12 cellular contexts compared by ENCODE assay signal in genomic region chr6:79040083-79040482, GRCh38. TPM values are rescaled to one million over a fixed set of nuclear protein-coding genes. Genes with fewer than 3 reads are reported as not detected.
DNase-seq lines count a peak whose midpoint lies in the region; ATAC-seq, FAIRE-seq and TF ChIP-seq lines count a peak whose summit lies in the region.
"Had no signal": no experiment of that assay in that cellular context is flagged by ENCODE, and none has a peak within 500 bp of the region (broad histone marks: within the 10 kb centered on the region; RNA-seq: fewer than 3 reads in every experiment).

No MANE protein-coding gene starts in this region.

- no peaks in the 10 kb centered on the region for H3K4me1 ChIP-seq in right lobe of liver
- no peaks in the 10 kb centered on the region for H3K4me1 ChIP-seq in hepatocyte (ENCODE audit: insufficient read depth)

- no peaks in the 10 kb centered on the region for H3K9me2 ChIP-seq in hepatocyte (replicated peaks; ENCODE audit: insufficient read depth)

- TF ChIP-seq CTCF in right lobe of liver (IDR thresholded peaks at IDR 0.05) (no peak), hepatocyte (IDR thresholded peaks at IDR 0.05; ENCODE audit: poor library complexity) (no peak)

- intact Hi-C loops in right lobe of liver (cut with DNase I) = no loop called here

- TF ChIP-seq POLR2A in right lobe of liver (IDR thresholded peaks at IDR 0.05) = no peak

- H3K4me2 ChIP-seq in hepatocyte = no peak overlapping the region

- H4K20me1 ChIP-seq in hepatocyte (ENCODE audit: insufficient read depth, poor library complexity, severe bottlenecking) = no peaks in the 10 kb centered on the region

- H3K27ac ChIP-seq in right lobe of liver (no peak overlapping the region), hepatocyte (no peak overlapping the region)

- H3K36me3 ChIP-seq in right lobe of liver (peaks cover 0 to 5% (median 0%) of the 10 kb centered on the region in 4 donors), hepatocyte (replicated peaks; ENCODE audit: insufficient read depth, low read depth) (no peaks in the 10 kb centered on the region)

- H3K79me2 ChIP-seq in hepatocyte = peaks cover 56% of the 10 kb centered on the region

- no peak for DNase-seq in activated CD4-positive, CD25-positive, alpha-beta regulatory T cell treated with anti-CD3 and anti-CD28 coated beads, Interleukin-2, amount 50 U/mL, for 72 hours
- peak; percentile 11 for DNase-seq in myocyte (ENCODE audit: low read depth)
- no peak for DNase-seq in right lobe of liver
- DNase-seq in urothelium cell line (ENCODE audit: low spot score) = no peak
- no peak for DNase-seq in hepatocyte (ENCODE audit: low spot score)
- DNase-seq: aorta, natural killer cell, NCI-H748 treated with DMSO at 0.1 percent for 48 hours had no signal

- ATAC-seq in activated CD4-positive, CD25-positive, alpha-beta regulatory T cell treated with anti-CD3 and anti-CD28 coated beads, Interleukin-2, amount 50 U/mL, for 24 hours = peak; percentile 90 to 94
- peak; percentile 57 for ATAC-seq in HG02571 (IDR thresholded peaks at IDR 0.05; ENCODE audit: unreplicated experiment)
- ATAC-seq in HG03521 (IDR thresholded peaks at IDR 0.05; ENCODE audit: unreplicated experiment) = peak; percentile 76
- no peak for ATAC-seq in right lobe of liver
- ATAC-seq: natural killer cell had no signal

- H3K9me3 ChIP-seq in right lobe of liver (no peaks in the 10 kb centered on the region), hepatocyte (ENCODE audit: low read depth) (no peaks in the 10 kb centered on the region)

- no peak overlapping the region for H2AFZ ChIP-seq in hepatocyte

- H3K27me3 ChIP-seq in right lobe of liver = no peaks in the 10 kb centered on the region
- no peaks in the 10 kb centered on the region for H3K27me3 ChIP-seq in hepatocyte

- FAIRE-seq in urothelium cell line (lab: Jason Lieb, UNC) = no peak
- FAIRE-seq: TTC549 had no signal

- H3K4me3 ChIP-seq in right lobe of liver = no peak overlapping the region
- no peak overlapping the region for H3K4me3 ChIP-seq in hepatocyte

RNA-seq across cellular contexts. Expression of gene PHIP, which starts 38.0 kb away (rescaled TPM):
- total RNA-seq in myocyte (15.7 and 21.0 TPM in 2 replicates), right lobe of liver (1 to 10 TPM; 5.0 to 7.8 (median 6.4) TPM), hepatocyte (38.0 and 44.4 TPM in 2 replicates)
- polyA plus RNA-seq in myocyte (2012) = 3.4 TPM
- polyA plus RNA-seq in hepatocyte = 15.2 and 17.3 TPM in 2 replicates

Comparison
In these comparisons a context has a peak if more than half of its experiments do, and no peak if none do; other contexts are left out.
1. ATAC-seq: peak in activated CD4-positive, CD25-positive, alpha-beta regulatory T cell treated with anti-CD3 and anti-CD28 coated beads, Interleukin-2, amount 50 U/mL, for 24 hours (2 of 2), HG02571 (single experiment) and HG03521 (single experiment); none in right lobe of liver (0 of 4).